ENCODE assay signal across 8 cellular contexts in the genomic region with DNA sequence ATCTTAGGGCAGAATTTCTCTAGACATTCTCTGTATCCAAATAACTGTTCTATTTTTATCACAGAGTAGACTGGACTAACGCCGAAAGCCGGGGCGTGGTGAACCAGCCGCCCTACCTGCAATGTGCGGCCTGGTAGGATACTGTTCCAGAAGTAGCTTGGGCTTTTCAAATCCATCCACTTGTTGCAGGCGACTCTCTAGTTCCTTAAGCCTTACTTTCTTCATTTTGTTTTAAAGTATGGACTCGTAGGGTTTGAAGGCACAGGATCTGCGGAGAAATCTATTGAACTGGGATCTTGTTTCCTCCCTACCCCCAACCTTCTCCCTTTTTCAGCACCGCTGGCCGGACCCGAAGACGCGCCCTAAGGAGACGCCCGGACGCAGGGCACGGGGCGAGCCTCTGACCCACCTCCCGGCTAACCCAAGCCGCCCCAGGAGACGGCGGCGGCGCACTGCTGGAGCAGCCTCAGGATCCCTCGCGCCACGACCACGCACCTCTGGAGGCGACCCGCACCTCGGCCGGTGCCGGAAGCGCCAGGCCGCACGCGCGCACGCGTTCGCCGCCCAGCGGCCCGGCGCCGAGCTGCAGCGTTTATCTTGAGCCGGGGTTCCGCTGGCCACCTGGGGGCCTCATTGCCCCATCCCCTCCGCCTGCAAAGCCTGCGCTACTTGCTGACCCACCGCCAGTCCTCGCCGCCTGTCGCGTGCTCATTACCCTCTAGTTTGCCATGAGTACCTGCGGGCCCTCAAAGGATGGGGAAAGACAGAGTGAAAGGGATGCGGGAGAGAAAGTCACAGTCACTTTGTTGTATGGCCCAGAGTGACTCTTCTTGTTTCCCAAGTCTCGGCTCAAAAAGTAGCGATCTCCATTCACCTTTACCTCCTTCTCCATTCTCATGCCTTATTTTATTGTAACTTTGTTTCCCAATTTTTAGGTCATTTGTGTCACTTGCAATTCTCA. TPM values are rescaled to one million over a fixed set of nuclear protein-coding genes. Genes with fewer than 3 reads are reported as not detected.
DNase-seq lines count a peak whose midpoint lies in the region; TF ChIP-seq lines count a peak whose summit lies in the region.

Gene METTL5 (minus strand): TSS at position 533 of the 961 bp plus-strand sequence. CDS start 308 bp downstream, at position 225.

- H3K9me2 ChIP-seq in neural cell (ENCODE audit: insufficient read depth, low read length) = no peaks in the 10 kb centered on the region

- TF ChIP-seq EP300 in neural cell (conservative IDR thresholded peaks at IDR 0.05; ENCODE audit: poor library complexity, severe bottlenecking) = peak; percentile 35

- DNase-seq in ELR (ENCODE audit: low read depth) (peak; percentile 85), H4 (ENCODE audit: low spot score) (peak; percentile 70), LNCaP clone FGC (ENCODE audit: low read depth) (no peak), SHP77 treated with DMSO at 0.1 percent for 48 hours (lab: John Stamatoyannopoulos, UW) (peak; percentile 42), activated gamma-delta T cell treated with Interleukin-2 at 50 U/mL for 16 hours (peak; percentile 69), foreskin fibroblast (peak; percentile 81 to 94)

- H3K9me3 ChIP-seq in neural cell (ENCODE audit: low read length) (no peaks in the 10 kb centered on the region), stomach smooth muscle (ENCODE audit: control insufficient read depth in 2 of 2, low read length in 2 of 2) (no peaks in the 10 kb centered on the region)

- H3K27ac ChIP-seq in neural cell (ENCODE audit: low read length) (no peak within 1 kb of the TSS), stomach smooth muscle (ENCODE audit: low read length) (peak within 1 kb of the TSS; percentile 67)

- H3K36me3 ChIP-seq in neural cell (ENCODE audit: insufficient read depth, low read length) (no peaks in the 10 kb centered on the region), stomach smooth muscle (ENCODE audit: control insufficient read depth in 2 of 2, insufficient read depth in 2 of 2, low read length in 2 of 2) (no peaks in the 10 kb centered on the region)

- H3K4me3 ChIP-seq in LNCaP clone FGC (ENCODE audit: low read depth, low read length) = peak within 1 kb of the TSS; percentile 68
- H3K4me3 ChIP-seq in foreskin fibroblast (ENCODE audit: low read depth in 1 of 2, low read length in 2 of 2) = peak within 1 kb of the TSS; percentile 77 to 78
- H3K4me3 ChIP-seq in neural cell (ENCODE audit: low read length) = peak within 1 kb of the TSS; percentile 83
- H3K4me3 ChIP-seq in stomach smooth muscle (ENCODE audit: low read length in 2 of 2) = peak within 1 kb of the TSS; percentile 89 to 93

- no peaks in the 10 kb centered on the region for H3K27me3 ChIP-seq in neural cell (ENCODE audit: insufficient read depth, low read depth, low read length)
- H3K27me3 ChIP-seq in stomach smooth muscle (ENCODE audit: control insufficient read depth in 1 of 2, insufficient read depth in 2 of 2, low read length in 2 of 2) = no peaks in the 10 kb centered on the region

- peak within 1 kb of the TSS; percentile 77 for H2AFZ ChIP-seq in neural cell (ENCODE audit: low read depth, low read length)

- H3K4me2 ChIP-seq in neural cell (ENCODE audit: low read length) = peak within 1 kb of the TSS; percentile 64

- peak; percentile 99 for TF ChIP-seq CTCF in LNCaP clone FGC (IDR thresholded peaks at IDR 0.05; ENCODE audit: control insufficient read depth, extremely low read depth, insufficient read depth)
- TF ChIP-seq CTCF in foreskin fibroblast (IDR thresholded peaks at IDR 0.05; ENCODE audit: low read depth, low read length) = peak; percentile 79
- peak; percentile 99 for TF ChIP-seq CTCF in neural cell (IDR thresholded peaks at IDR 0.05; ENCODE audit: poor library complexity, severe bottlenecking)

- TF ChIP-seq RAD21 in neural cell (conservative IDR thresholded peaks at IDR 0.05) = peak; percentile 71

- H4K20me1 ChIP-seq in neural cell (ENCODE audit: insufficient read depth) = no peaks in the 10 kb centered on the region

- H3F3A ChIP-seq in neural cell (ENCODE audit: insufficient read depth, low read length, poor library complexity, severe bottlenecking) = no peaks in the 10 kb centered on the region

- H3K9ac ChIP-seq in neural cell (ENCODE audit: low read length) (peak within 1 kb of the TSS; percentile 71), stomach smooth muscle (ENCODE audit: low read length in 2 of 2) (peak within 1 kb of the TSS; percentile 77 to 82)

- peaks cover 28% of the 10 kb centered on the region for H3K79me2 ChIP-seq in neural cell (replicated peaks; ENCODE audit: insufficient read depth, low read length)

- peaks cover 15% of the 10 kb centered on the region for H3K4me1 ChIP-seq in stomach smooth muscle (ENCODE audit: control insufficient read depth, insufficient read depth, low read length)

TF ChIP-seq in neural cell, 6 proteins besides CTCF, POLR2A, EP300 and RAD21:
- TF ChIP-seq TAF1 (IDR thresholded peaks at IDR 0.05; ENCODE audit: low read depth) = no peak
- TF ChIP-seq EZH2 (IDR thresholded peaks at IDR 0.05; ENCODE audit: borderline replicate concordance, insufficient read depth, low read length, poor library complexity, severe bottlenecking) = no peak
- peak; percentile 80 for TF ChIP-seq SMC3 (conservative IDR thresholded peaks at IDR 0.05; ENCODE audit: poor library complexity)
- TF ChIP-seq POLR2AphosphoS5 (IDR thresholded peaks at IDR 0.05) = peak; percentile 62
- peak; percentile 87 for TF ChIP-seq MXI1 (conservative IDR thresholded peaks at IDR 0.05; ENCODE audit: poor library complexity, severe bottlenecking)
- no peak for TF ChIP-seq REST (IDR thresholded peaks at IDR 0.05; ENCODE audit: borderline replicate concordance)

RNA-seq across cellular contexts. Expression of gene METTL5, which starts in this region (rescaled TPM):
- 96.3 and 128 TPM in 2 replicates for total RNA-seq in H4 (2014; rRNA removed; shearing (Covaris generic))
- polyA plus RNA-seq in neural cell = 73.8 and 82.2 TPM in 2 replicates
- polyA minus RNA-seq in neural cell = 26.5 and 38.7 TPM in 2 replicates
